ENCODE assay signal across 2 cellular contexts in the genomic region with DNA sequence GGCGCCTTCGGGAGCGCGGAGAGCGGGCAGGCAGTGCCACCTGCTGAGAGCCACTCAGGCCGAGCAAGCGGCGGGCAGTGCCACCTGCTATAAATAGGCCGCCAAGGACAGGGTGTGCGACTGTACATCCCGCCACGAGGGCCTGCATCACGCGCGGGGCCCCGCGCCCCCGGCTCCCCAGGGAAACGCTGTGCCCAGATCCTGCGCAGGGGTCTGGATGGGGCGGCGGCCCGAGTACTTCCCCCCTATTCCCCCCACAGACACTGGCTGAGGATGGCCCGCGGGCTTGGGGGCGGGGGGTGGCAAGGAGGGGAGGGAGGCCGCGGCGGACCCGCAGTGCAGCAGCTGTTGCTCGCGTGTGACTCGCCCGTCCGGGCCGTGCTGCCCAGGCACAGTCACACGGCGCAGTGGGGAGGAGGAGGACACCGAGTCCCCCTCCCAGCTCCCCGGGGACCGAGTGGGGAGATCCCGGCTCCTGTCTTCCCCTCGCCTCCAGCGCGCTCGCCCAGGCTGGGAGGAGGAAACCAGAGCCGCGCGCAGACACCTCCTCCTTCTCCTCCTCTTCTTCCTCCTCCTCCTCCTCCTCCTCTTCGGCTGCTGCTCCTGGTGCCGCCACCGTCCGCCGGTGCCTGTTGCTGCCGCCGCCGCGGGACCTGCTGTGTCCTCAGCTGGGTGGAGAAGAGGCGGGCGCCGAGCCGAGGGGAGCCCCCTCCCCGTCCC.
A peak's percentile ranks its signal among the peaks of the same experiment; 100 is the strongest.
TF ChIP-seq lines count a peak whose summit lies in the region.

A gene with protein sequence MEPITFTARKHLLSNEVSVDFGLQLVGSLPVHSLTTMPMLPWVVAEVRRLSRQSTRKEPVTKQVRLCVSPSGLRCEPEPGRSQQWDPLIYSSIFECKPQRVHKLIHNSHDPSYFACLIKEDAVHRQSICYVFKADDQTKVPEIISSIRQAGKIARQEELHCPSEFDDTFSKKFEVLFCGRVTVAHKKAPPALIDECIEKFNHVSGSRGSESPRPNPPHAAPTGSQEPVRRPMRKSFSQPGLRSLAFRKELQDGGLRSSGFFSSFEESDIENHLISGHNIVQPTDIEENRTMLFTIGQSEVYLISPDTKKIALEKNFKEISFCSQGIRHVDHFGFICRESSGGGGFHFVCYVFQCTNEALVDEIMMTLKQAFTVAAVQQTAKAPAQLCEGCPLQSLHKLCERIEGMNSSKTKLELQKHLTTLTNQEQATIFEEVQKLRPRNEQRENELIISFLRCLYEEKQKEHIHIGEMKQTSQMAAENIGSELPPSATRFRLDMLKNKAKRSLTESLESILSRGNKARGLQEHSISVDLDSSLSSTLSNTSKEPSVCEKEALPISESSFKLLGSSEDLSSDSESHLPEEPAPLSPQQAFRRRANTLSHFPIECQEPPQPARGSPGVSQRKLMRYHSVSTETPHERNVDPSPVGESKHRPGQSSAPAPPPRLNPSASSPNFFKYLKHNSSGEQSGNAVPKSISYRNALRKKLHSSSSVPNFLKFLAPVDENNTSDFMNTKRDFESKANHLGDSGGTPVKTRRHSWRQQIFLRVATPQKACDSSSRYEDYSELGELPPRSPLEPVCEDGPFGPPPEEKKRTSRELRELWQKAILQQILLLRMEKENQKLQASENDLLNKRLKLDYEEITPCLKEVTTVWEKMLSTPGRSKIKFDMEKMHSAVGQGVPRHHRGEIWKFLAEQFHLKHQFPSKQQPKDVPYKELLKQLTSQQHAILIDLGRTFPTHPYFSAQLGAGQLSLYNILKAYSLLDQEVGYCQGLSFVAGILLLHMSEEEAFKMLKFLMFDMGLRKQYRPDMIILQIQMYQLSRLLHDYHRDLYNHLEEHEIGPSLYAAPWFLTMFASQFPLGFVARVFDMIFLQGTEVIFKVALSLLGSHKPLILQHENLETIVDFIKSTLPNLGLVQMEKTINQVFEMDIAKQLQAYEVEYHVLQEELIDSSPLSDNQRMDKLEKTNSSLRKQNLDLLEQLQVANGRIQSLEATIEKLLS (N-terminal part only) (plus strand): TSS at position 584 of the 720 bp plus-strand sequence. CDS start 11,012 bp downstream, outside the sequence.

TF ChIP-seq in IMR-90, 13 proteins besides CTCF, POLR2A, EP300 and RAD21:
- no peak for TF ChIP-seq NFE2L2 (IDR thresholded peaks at IDR 0.05; ENCODE audit: low read depth, low read length)
- TF ChIP-seq MAZ (IDR thresholded peaks at IDR 0.05; ENCODE audit: borderline replicate concordance, low read depth, low read length), result no peak
- TF ChIP-seq MAFK (IDR thresholded peaks at IDR 0.05; ENCODE audit: low read depth, low read length), result no peak
- no peak for TF ChIP-seq RFX5 (IDR thresholded peaks at IDR 0.05; ENCODE audit: low read depth, low read length)
- no peak for TF ChIP-seq SMC3 (IDR thresholded peaks at IDR 0.05; ENCODE audit: low read depth, low read length)
- TF ChIP-seq FOS (IDR thresholded peaks at IDR 0.05; ENCODE audit: low read depth, low read length), result no peak
- no peak for TF ChIP-seq BHLHE40 (IDR thresholded peaks at IDR 0.05; ENCODE audit: low read depth, low read length)
- TF ChIP-seq CHD1 (IDR thresholded peaks at IDR 0.05; ENCODE audit: low read depth, low read length), result no peak
- TF ChIP-seq, protein P1, sequence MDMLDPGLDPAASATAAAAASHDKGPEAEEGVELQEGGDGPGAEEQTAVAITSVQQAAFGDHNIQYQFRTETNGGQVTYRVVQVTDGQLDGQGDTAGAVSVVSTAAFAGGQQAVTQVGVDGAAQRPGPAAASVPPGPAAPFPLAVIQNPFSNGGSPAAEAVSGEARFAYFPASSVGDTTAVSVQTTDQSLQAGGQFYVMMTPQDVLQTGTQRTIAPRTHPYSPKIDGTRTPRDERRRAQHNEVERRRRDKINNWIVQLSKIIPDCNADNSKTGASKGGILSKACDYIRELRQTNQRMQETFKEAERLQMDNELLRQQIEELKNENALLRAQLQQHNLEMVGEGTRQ (IDR thresholded peaks at IDR 0.05; ENCODE audit: low read depth, low read length), result no peak
- no peak for TF ChIP-seq CEBPB (IDR thresholded peaks at IDR 0.05; ENCODE audit: low read depth, low read length)
- TF ChIP-seq, protein P2, sequence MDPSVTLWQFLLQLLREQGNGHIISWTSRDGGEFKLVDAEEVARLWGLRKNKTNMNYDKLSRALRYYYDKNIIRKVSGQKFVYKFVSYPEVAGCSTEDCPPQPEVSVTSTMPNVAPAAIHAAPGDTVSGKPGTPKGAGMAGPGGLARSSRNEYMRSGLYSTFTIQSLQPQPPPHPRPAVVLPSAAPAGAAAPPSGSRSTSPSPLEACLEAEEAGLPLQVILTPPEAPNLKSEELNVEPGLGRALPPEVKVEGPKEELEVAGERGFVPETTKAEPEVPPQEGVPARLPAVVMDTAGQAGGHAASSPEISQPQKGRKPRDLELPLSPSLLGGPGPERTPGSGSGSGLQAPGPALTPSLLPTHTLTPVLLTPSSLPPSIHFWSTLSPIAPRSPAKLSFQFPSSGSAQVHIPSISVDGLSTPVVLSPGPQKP (IDR thresholded peaks at IDR 0.05; ENCODE audit: borderline replicate concordance, low read depth, low read length), result no peak
- TF ChIP-seq MXI1 (IDR thresholded peaks at IDR 0.05; ENCODE audit: borderline replicate concordance, low read depth, low read length), result no peak
- TF ChIP-seq RCOR1 (IDR thresholded peaks at IDR 0.05; ENCODE audit: insufficient replicate concordance, low read length), result no peak

TF ChIP-seq in GM12878, 131 proteins besides CTCF, POLR2A, EP300 and RAD21 (continues in another document):
- TF ChIP-seq IKZF1 (conservative IDR thresholded peaks at IDR 0.05) (peak; percentile 68), ZNF217 (IDR thresholded peaks at IDR 0.05) (no peak), MYC (IDR thresholded peaks at IDR 0.05; ENCODE audit: insufficient read depth, insufficient read length, insufficient replicate concordance, low read length, severe bottlenecking) (no peak), TCF3 (IDR thresholded peaks at IDR 0.05; ENCODE audit: borderline replicate concordance, insufficient read depth, low read depth, low read length) (0 out of 2 replicates have a peak, but pooled peaks have one; percentile 34), CREB1 (IDR thresholded peaks at IDR 0.05; ENCODE audit: low read depth) (no peak), EGR1 (IDR thresholded peaks at IDR 0.05; ENCODE audit: borderline replicate concordance in 1 of 2, low read depth in 2 of 2, low read length in 2 of 2) (0 out of 3 replicates have a peak, but pooled peaks of 1 of the 2 experiments have one; percentile 26), TAF1 (IDR thresholded peaks at IDR 0.05; ENCODE audit: borderline replicate concordance, low read depth, low read length) (0 out of 2 replicates have a peak, but pooled peaks have one; percentile 16), POLR2AphosphoS5 (IDR thresholded peaks at IDR 0.05; ENCODE audit: low read length) (peak; percentile 57; the same call in 1 of the 2 replicates), FOS (IDR thresholded peaks at IDR 0.05; ENCODE audit: borderline replicate concordance, extremely low read depth, insufficient read length) (no peak), PML (IDR thresholded peaks at IDR 0.05; ENCODE audit: low read length) (no peak), CBX5 (IDR thresholded peaks at IDR 0.05; ENCODE audit: low read depth) (no peak), ZBED1 (IDR thresholded peaks at IDR 0.05; ENCODE audit: borderline replicate concordance) (no peak), CHD4 (IDR thresholded peaks at IDR 0.05) (no peak), BACH1 (IDR thresholded peaks at IDR 0.05; ENCODE audit: borderline replicate concordance) (no peak), NFXL1 (IDR thresholded peaks at IDR 0.05; ENCODE audit: borderline replicate concordance) (peak; percentile 95), SREBF2 (IDR thresholded peaks at IDR 0.05; ENCODE audit: low read length) (no peak), CBFB (IDR thresholded peaks at IDR 0.05; ENCODE audit: low read depth) (no peak), PAX8 (IDR thresholded peaks at IDR 0.05) (no peak), YY1 (IDR thresholded peaks at IDR 0.05; ENCODE audit: low read depth, low read length) (peak; percentile 3; the same call in 1 of the 2 replicates), MYB (IDR thresholded peaks at IDR 0.05; ENCODE audit: borderline replicate concordance, low read depth, low read length) (no peak), GATAD2B (conservative IDR thresholded peaks at IDR 0.05; ENCODE audit: low read depth) (0 out of 2 replicates have a peak, but pooled peaks have one; percentile 30), ZNF24 (IDR thresholded peaks at IDR 0.05) (no peak), BMI1 (IDR thresholded peaks at IDR 0.05; ENCODE audit: borderline replicate concordance) (no peak), JUNB (IDR thresholded peaks at IDR 0.05) (no peak), BHLHE40 (IDR thresholded peaks at IDR 0.05; ENCODE audit: borderline replicate concordance in 1 of 2, low read depth in 2 of 2, low read length in 1 of 2) (peak; percentile 3 to 73; a peak in 2 of 4 replicates), YBX1 (IDR thresholded peaks at IDR 0.05) (no peak), WRNIP1 (IDR thresholded peaks at IDR 0.05; ENCODE audit: borderline replicate concordance, low read depth, low read length) (no peak), SUZ12 (IDR thresholded peaks at IDR 0.05; ENCODE audit: unreplicated experiment) (no peak)
- TF ChIP-seq, protein P3, sequence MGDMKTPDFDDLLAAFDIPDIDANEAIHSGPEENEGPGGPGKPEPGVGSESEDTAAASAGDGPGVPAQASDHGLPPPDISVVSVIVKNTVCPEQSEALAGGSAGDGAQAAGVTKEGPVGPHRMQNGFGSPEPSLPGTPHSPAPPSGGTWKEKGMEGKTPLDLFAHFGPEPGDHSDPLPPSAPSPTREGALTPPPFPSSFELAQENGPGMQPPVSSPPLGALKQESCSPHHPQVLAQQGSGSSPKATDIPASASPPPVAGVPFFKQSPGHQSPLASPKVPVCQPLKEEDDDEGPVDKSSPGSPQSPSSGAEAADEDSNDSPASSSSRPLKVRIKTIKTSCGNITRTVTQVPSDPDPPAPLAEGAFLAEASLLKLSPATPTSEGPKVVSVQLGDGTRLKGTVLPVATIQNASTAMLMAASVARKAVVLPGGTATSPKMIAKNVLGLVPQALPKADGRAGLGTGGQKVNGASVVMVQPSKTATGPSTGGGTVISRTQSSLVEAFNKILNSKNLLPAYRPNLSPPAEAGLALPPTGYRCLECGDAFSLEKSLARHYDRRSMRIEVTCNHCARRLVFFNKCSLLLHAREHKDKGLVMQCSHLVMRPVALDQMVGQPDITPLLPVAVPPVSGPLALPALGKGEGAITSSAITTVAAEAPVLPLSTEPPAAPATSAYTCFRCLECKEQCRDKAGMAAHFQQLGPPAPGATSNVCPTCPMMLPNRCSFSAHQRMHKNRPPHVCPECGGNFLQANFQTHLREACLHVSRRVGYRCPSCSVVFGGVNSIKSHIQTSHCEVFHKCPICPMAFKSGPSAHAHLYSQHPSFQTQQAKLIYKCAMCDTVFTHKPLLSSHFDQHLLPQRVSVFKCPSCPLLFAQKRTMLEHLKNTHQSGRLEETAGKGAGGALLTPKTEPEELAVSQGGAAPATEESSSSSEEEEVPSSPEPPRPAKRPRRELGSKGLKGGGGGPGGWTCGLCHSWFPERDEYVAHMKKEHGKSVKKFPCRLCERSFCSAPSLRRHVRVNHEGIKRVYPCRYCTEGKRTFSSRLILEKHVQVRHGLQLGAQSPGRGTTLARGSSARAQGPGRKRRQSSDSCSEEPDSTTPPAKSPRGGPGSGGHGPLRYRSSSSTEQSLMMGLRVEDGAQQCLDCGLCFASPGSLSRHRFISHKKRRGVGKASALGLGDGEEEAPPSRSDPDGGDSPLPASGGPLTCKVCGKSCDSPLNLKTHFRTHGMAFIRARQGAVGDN (IDR thresholded peaks at IDR 0.05), result no peak
- TF ChIP-seq, protein P4, sequence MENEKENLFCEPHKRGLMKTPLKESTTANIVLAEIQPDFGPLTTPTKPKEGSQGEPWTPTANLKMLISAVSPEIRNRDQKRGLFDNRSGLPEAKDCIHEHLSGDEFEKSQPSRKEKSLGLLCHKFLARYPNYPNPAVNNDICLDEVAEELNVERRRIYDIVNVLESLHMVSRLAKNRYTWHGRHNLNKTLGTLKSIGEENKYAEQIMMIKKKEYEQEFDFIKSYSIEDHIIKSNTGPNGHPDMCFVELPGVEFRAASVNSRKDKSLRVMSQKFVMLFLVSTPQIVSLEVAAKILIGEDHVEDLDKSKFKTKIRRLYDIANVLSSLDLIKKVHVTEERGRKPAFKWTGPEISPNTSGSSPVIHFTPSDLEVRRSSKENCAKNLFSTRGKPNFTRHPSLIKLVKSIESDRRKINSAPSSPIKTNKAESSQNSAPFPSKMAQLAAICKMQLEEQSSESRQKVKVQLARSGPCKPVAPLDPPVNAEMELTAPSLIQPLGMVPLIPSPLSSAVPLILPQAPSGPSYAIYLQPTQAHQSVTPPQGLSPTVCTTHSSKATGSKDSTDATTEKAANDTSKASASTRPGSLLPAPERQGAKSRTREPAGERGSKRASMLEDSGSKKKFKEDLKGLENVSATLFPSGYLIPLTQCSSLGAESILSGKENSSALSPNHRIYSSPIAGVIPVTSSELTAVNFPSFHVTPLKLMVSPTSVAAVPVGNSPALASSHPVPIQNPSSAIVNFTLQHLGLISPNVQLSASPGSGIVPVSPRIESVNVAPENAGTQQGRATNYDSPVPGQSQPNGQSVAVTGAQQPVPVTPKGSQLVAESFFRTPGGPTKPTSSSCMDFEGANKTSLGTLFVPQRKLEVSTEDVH (IDR thresholded peaks at IDR 0.05; ENCODE audit: low read depth, partially characterized antibody), result no peak
- TF ChIP-seq, protein P5, sequence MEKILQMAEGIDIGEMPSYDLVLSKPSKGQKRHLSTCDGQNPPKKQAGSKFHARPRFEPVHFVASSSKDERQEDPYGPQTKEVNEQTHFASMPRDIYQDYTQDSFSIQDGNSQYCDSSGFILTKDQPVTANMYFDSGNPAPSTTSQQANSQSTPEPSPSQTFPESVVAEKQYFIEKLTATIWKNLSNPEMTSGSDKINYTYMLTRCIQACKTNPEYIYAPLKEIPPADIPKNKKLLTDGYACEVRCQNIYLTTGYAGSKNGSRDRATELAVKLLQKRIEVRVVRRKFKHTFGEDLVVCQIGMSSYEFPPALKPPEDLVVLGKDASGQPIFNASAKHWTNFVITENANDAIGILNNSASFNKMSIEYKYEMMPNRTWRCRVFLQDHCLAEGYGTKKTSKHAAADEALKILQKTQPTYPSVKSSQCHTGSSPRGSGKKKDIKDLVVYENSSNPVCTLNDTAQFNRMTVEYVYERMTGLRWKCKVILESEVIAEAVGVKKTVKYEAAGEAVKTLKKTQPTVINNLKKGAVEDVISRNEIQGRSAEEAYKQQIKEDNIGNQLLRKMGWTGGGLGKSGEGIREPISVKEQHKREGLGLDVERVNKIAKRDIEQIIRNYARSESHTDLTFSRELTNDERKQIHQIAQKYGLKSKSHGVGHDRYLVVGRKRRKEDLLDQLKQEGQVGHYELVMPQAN (conservative IDR thresholded peaks at IDR 0.05), result no peak
- TF ChIP-seq, protein P6, sequence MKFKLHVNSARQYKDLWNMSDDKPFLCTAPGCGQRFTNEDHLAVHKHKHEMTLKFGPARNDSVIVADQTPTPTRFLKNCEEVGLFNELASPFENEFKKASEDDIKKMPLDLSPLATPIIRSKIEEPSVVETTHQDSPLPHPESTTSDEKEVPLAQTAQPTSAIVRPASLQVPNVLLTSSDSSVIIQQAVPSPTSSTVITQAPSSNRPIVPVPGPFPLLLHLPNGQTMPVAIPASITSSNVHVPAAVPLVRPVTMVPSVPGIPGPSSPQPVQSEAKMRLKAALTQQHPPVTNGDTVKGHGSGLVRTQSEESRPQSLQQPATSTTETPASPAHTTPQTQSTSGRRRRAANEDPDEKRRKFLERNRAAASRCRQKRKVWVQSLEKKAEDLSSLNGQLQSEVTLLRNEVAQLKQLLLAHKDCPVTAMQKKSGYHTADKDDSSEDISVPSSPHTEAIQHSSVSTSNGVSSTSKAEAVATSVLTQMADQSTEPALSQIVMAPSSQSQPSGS (IDR thresholded peaks at IDR 0.05; ENCODE audit: low read length), result no peak
